Comparison of ENCODE assay signal across 21 cellular contexts in genomic region chr4:5960197-5960880, GRCh38. TPM values are rescaled to one million over a fixed set of nuclear protein-coding genes. Genes with fewer than 3 reads are reported as not detected.
DNase-seq lines count a peak whose midpoint lies in the region; ATAC-seq, FAIRE-seq and TF ChIP-seq lines count a peak whose summit lies in the region.
"Had no signal": no experiment of that assay in that cellular context is flagged by ENCODE, and none has a peak within 500 bp of the region (broad histone marks: within the 10 kb centered on the region; RNA-seq: fewer than 3 reads in every experiment).

No MANE protein-coding gene starts in this region.

- H2AK5ac ChIP-seq in H1 (ENCODE audit: low read depth, low read length), result no peak overlapping the region

- no peak overlapping the region for H3K56ac ChIP-seq in H1 (replicated peaks; ENCODE audit: insufficient read length, low read depth, low read length)

- no peaks in the 10 kb centered on the region for H3K23me2 ChIP-seq in H1 (ENCODE audit: low read depth, low read length)

- no peak for TF ChIP-seq RAD21 in H1 (IDR thresholded peaks at IDR 0.05 in 1 of 2, conservative IDR thresholded peaks at IDR 0.05 in 1 of 2; ENCODE audit: low read depth in 2 of 2, low read length in 2 of 2)

- 0 out of 2 replicates have a peak overlapping the region, but pooled peaks have one; percentile 36 for H2BK20ac ChIP-seq in H1 (ENCODE audit: low read length)

- no peak for ATAC-seq in Right ventricle myocardium inferior
- ATAC-seq in GM18867 (IDR thresholded peaks at IDR 0.05; ENCODE audit: unreplicated experiment), result no peak
- ATAC-seq: A549 had no signal

- no peak for FAIRE-seq in H1 (lab: Jason Lieb, UNC)
- FAIRE-seq: A549, D721Med had no signal

- no peak overlapping the region for H3K9ac ChIP-seq in H1 (replicated peaks in 1 of 4; ENCODE audit: extremely low read depth in 1 of 4, low read depth in 3 of 4, low read length in 3 of 4)

- no peaks in the 10 kb centered on the region for H3K36me3 ChIP-seq in H1 (ENCODE audit: control insufficient read depth in 2 of 4, insufficient read depth in 4 of 4, low read length in 3 of 4)
- no peaks in the 10 kb centered on the region for H3K36me3 ChIP-seq in vagina
- H3K36me3 ChIP-seq: BE2C, HAP-1 had no signal

- POLR2A ChIA-PET in H1 (lab: Charles Lee; ENCODE audit: partially characterized antibody), result interaction anchor here (0.6 kb wide), 1 partner anchor 92 kb away, joined by 3 read pairs; no protein-coding TSS in a partner anchor

- no peak overlapping the region for H4K5ac ChIP-seq in H1 (ENCODE audit: insufficient read length, low read depth, low read length)

- no peaks in the 10 kb centered on the region for H3K4me1 Mint-ChIP-seq in osteocyte (ENCODE audit: unreplicated experiment)
- H3K4me1 Mint-ChIP-seq: CD4-positive, alpha-beta memory T cell; IgD-negative memory B cell had no signal

- DNase-seq in cardiac septum (ENCODE audit: low spot score) (peak; percentile 31), Right ventricle myocardium inferior (ENCODE audit: missing footprints) (no peak), H1 (ENCODE audit: low read depth in 1 of 2, low spot score in 2 of 2) (peak in 1 of 2 experiments; percentile 38), osteocyte (ENCODE audit: extremely low spot score, unreplicated experiment) (peak; percentile 59), vagina (ENCODE audit: extremely low spot score in 2 of 2) (peak; percentile 64 to 74), DMS53 (lab: John Stamatoyannopoulos, UW) (no peak), GM03348 (ENCODE audit: low spot score) (no peak)
- DNase-seq: BE2C; CD4-positive, alpha-beta memory T cell; DMS153; DND-41; GDM1; GOT3 had no signal

- H3K27me3 Mint-ChIP-seq in osteocyte (ENCODE audit: unreplicated experiment), result peaks cover 44% of the 10 kb centered on the region

- H3K14ac ChIP-seq in H1 (ENCODE audit: insufficient read length), result no peak overlapping the region

- no peak overlapping the region for H3K4me2 ChIP-seq in H1 (ENCODE audit: insufficient read depth in 1 of 2, low read depth in 2 of 2, low read length in 2 of 2)
- H3K4me2 ChIP-seq: A549 had no signal

- H2BK12ac ChIP-seq in H1 (ENCODE audit: low read depth, low read length), result peak overlapping the region; percentile 71; the same call in 1 of the 2 replicates

- CTCF ChIA-PET in H1 (lab: Charles Lee; ENCODE audit: partially characterized antibody), result interaction anchor here (0.6 to 5.7 kb wide), 5 partner anchors 12 to 51 kb away, joined by 3 to 73 read pairs (median 3); no protein-coding TSS in a partner anchor

- no peaks in the 10 kb centered on the region for H3K79me2 ChIP-seq in H1 (ENCODE audit: control insufficient read depth in 1 of 2, insufficient read depth in 2 of 2, low read length in 2 of 2)

- H3K27ac Mint-ChIP-seq in osteocyte (ENCODE audit: unreplicated experiment), result no peak overlapping the region
- H3K27ac Mint-ChIP-seq: CD4-positive, alpha-beta memory T cell; IgD-negative memory B cell had no signal

- no peaks in the 10 kb centered on the region for H3K9me3 ChIP-seq in H1 (ENCODE audit: insufficient read depth in 2 of 2, low read depth in 1 of 2, low read length in 1 of 2)
- H3K9me3 ChIP-seq in vagina, result no peaks in the 10 kb centered on the region
- H3K9me3 ChIP-seq: A549, BE2C, HAP-1 had no signal

- H3K4me1 ChIP-seq in H1 (replicated peaks in 1 of 4; ENCODE audit: control insufficient read depth in 3 of 4, insufficient read depth in 4 of 4, low read length in 3 of 4), result peaks cover 6 to 14% (median 12%) of the 10 kb centered on the region in 4 experiments
- peaks cover 8% of the 10 kb centered on the region for H3K4me1 ChIP-seq in vagina
- H3K4me1 ChIP-seq: A549, HAP-1 had no signal

- H2BK5ac ChIP-seq in H1 (ENCODE audit: low read depth, low read length), result no peak overlapping the region

- H3K4me3 ChIP-seq in H1 (ENCODE audit: extremely low read depth in 1 of 4, insufficient read depth in 2 of 4, low read depth in 3 of 4, low read length in 4 of 4) (no peak overlapping the region), vagina (no peak overlapping the region)
- H3K4me3 ChIP-seq: A549, HAP-1 had no signal

- no peaks in the 10 kb centered on the region for H3K79me1 ChIP-seq in H1 (ENCODE audit: low read depth, low read length)

- no peak overlapping the region for H4K8ac ChIP-seq in H1 (ENCODE audit: extremely low read depth, insufficient read depth, low read length)

- peaks cover 0 to 2% (median 0%) of the 10 kb centered on the region in 4 experiments; a peak in 2 of 7 replicates for H3K27me3 ChIP-seq in H1 (replicated peaks in 1 of 4; ENCODE audit: control insufficient read depth in 3 of 4, extremely low read depth in 1 of 4, insufficient read depth in 3 of 4, low read length in 3 of 4)
- no peaks in the 10 kb centered on the region for H3K27me3 ChIP-seq in vagina
- H3K27me3 ChIP-seq: BE2C had no signal

- H2BK120ac ChIP-seq in H1 (replicated peaks; ENCODE audit: low read depth, low read length), result no peak overlapping the region

- H3K4me3 Mint-ChIP-seq in osteocyte (ENCODE audit: unreplicated experiment), result no peak overlapping the region
- H3K4me3 Mint-ChIP-seq: CD4-positive, alpha-beta memory T cell; IgD-negative memory B cell had no signal

- H2AFZ ChIP-seq in H1 (ENCODE audit: low read length), result no peak overlapping the region

- H4K20me1 ChIP-seq in H1 (replicated peaks in 1 of 2; ENCODE audit: control insufficient read depth in 1 of 2, insufficient read depth in 2 of 2, low read length in 2 of 2), result no peaks in the 10 kb centered on the region

- H3K36me3 Mint-ChIP-seq in osteocyte (ENCODE audit: unreplicated experiment), result no peaks in the 10 kb centered on the region
- H3K36me3 Mint-ChIP-seq: CD4-positive, alpha-beta memory T cell; IgD-negative memory B cell had no signal

- H3K4ac ChIP-seq in H1 (replicated peaks; ENCODE audit: insufficient read length, low read depth, low read length), result no peak overlapping the region

- TF ChIP-seq POLR2A in H1 (IDR thresholded peaks at IDR 0.05; ENCODE audit: control extremely low read depth in 1 of 2, low read depth in 2 of 2, low read length in 2 of 2) (no peak), vagina (IDR thresholded peaks at IDR 0.05) (no peak)

- H2BK15ac ChIP-seq in H1 (ENCODE audit: low read length), result no peak overlapping the region; the same call in 1 of the 2 replicates

- 87% methylated on average over 14 of the region's 14 CpGs; no CpG with 5 or more reads in 1 of the 2 experiments for WGBS in H1 (ENCODE audit: extremely low coverage in 1 of 2, insufficient coverage in 1 of 2, insufficient read length in 1 of 2, insufficient replicate concordance in 2 of 2, low coverage in 1 of 2, low lambda C conversion rate in 2 of 2, missing lambda C conversion rate in 1 of 2), 2 experiments

- H3K18ac ChIP-seq in H1 (ENCODE audit: extremely low read depth, low read length), result no peak overlapping the region

- TF ChIP-seq CTCF in H1 (IDR thresholded peaks at IDR 0.05; ENCODE audit: control extremely low read depth in 1 of 3, insufficient read depth in 1 of 3, low read depth in 1 of 3, low read length in 3 of 3) (no peak), osteocyte (IDR thresholded peaks at IDR 0.05) (no peak), vagina (IDR thresholded peaks at IDR 0.05) (no peak)

- intact Hi-C loops in cardiac septum (cut with DNase I), result no loop called here
- intact Hi-C loops in Right ventricle myocardium inferior (cut with DNase I), result no loop called here
- intact Hi-C loops in vagina (cut with DNase I), result no loop called here

- H4K91ac ChIP-seq in H1 (replicated peaks; ENCODE audit: insufficient read length, low read length), result no peak overlapping the region

- H3K27ac ChIP-seq in H1 (ENCODE audit: low read depth, low read length), result no peak overlapping the region
- no peak overlapping the region for H3K27ac ChIP-seq in vagina
- H3K27ac ChIP-seq: A549, C4-2B had no signal

- no peak overlapping the region for H3K23ac ChIP-seq in H1 (ENCODE audit: insufficient read length)

- no peak for TF ChIP-seq EP300 in H1 (IDR thresholded peaks at IDR 0.05; ENCODE audit: borderline replicate concordance in 1 of 2, low read depth in 2 of 2, low read length in 2 of 2)

- H3K9me3 Mint-ChIP-seq in osteocyte (ENCODE audit: unreplicated experiment), result no peaks in the 10 kb centered on the region
- H3K9me3 Mint-ChIP-seq: CD4-positive, alpha-beta memory T cell; IgD-negative memory B cell had no signal

TF ChIP-seq in H1, 55 proteins besides CTCF, POLR2A, EP300 and RAD21:
- TF ChIP-seq SP4 (IDR thresholded peaks at IDR 0.05; ENCODE audit: low read length) (no peak), TCF12 (IDR thresholded peaks at IDR 0.05; ENCODE audit: low read depth, low read length) (no peak), JUND (IDR thresholded peaks at IDR 0.05; ENCODE audit: low read length) (no peak), KDM4A (IDR thresholded peaks at IDR 0.05; ENCODE audit: low read depth, low read length, severe bottlenecking) (no peak), RBBP5 (IDR thresholded peaks at IDR 0.05; ENCODE audit: borderline replicate concordance, low read depth, low read length) (no peak), KDM5A (IDR thresholded peaks at IDR 0.05; ENCODE audit: low read length) (no peak), FOSL1 (IDR thresholded peaks at IDR 0.05; ENCODE audit: insufficient read depth, low read depth, low read length) (no peak), HDAC2 (IDR thresholded peaks at IDR 0.05; ENCODE audit: borderline replicate concordance in 1 of 2, low read depth in 2 of 2, low read length in 2 of 2) (no peak)

RNA-seq across cellular contexts. Expression of gene C4orf50, which starts 57.9 kb away (rescaled TPM):
- total RNA-seq in cardiac septum, result 0.03 TPM
- not detected for total RNA-seq in Right ventricle myocardium inferior
- 0.22 and 0.23 TPM in 2 replicates for total RNA-seq in H1 (2021; fragmentation: NEBNext Ultra II Directional; extraction: Animal tissue kit (Norgen Biotek cat#: 25700))
- 0.08 and 0.16 TPM in 2 replicates for polyA plus RNA-seq in H1 (2011; rRNA removed)
- polyA plus RNA-seq in H1 (2011; cell fraction: cytosol; rRNA removed), result 0.14 TPM
- 0.44 TPM for polyA plus RNA-seq in H1 (2011; cell fraction: nucleus; rRNA removed)
- 0.15 to 0.25 TPM (median 0.20 TPM) in 4 replicates for polyA plus RNA-seq in H1 (2012, experiment 1 of 2)
- 0.04 TPM for polyA plus RNA-seq in H1 (2012, experiment 2 of 2)
- polyA plus RNA-seq in H1 (2013, experiment 1 of 2), result 0.06 TPM
- 0.09 TPM for polyA plus RNA-seq in H1 (2013, experiment 2 of 2)
- polyA minus RNA-seq in H1 (2011; rRNA and poly(A)+ RNA removed), result 0.32 and 0.46 TPM in 2 replicates
- 0.22 TPM for polyA minus RNA-seq in H1 (2011; cell fraction: cytosol; rRNA and poly(A)+ RNA removed)
- 0.70 TPM for polyA minus RNA-seq in H1 (2011; cell fraction: nucleus; rRNA and poly(A)+ RNA removed)
- total RNA-seq in osteocyte, result not detected in 2 replicates
- total RNA-seq in vagina, result 0.49 TPM
- total RNA-seq: HT-29 had no signal
- polyA plus RNA-seq: A549, AG04450, IgD-negative memory B cell had no signal

Comparison
In these comparisons a context has a peak if more than half of its experiments do, and no peak if none do; other contexts are left out.
1. DNase-seq: peak in cardiac septum (single experiment), osteocyte (single experiment) and vagina (2 of 2); none in Right ventricle myocardium inferior (single experiment), DMS53 (single experiment) and GM03348 (single experiment).